ENCODE assay signal across 12 cellular contexts in genomic region chrX:71637848-71638247, GRCh38. TPM values are rescaled to one million over a fixed set of nuclear protein-coding genes. Genes with fewer than 3 reads are reported as not detected.
DNase-seq lines count a peak whose midpoint lies in the region; ATAC-seq and TF ChIP-seq lines count a peak whose summit lies in the region.
"Had no signal": no experiment of that assay in that cellular context is flagged by ENCODE, and none has a peak within 500 bp of the region (broad histone marks: within the 10 kb centered on the region; RNA-seq: fewer than 3 reads in every experiment).

No MANE protein-coding gene starts in this region.

- H3K9me3 ChIP-seq in Panc1 (ENCODE audit: control insufficient read depth, insufficient read depth, low read depth, low read length), result no peaks in the 10 kb centered on the region

- no peaks in the 10 kb centered on the region for H3K36me3 ChIP-seq in Panc1 (ENCODE audit: control insufficient read depth, insufficient read depth, low read length)

- no peak overlapping the region for H3K27ac ChIP-seq in Panc1 (ENCODE audit: low read length)
- H3K27ac ChIP-seq: parathyroid adenoma had no signal

- DNase-seq in AG09309 (ENCODE audit: low read depth) (peak; percentile 21), Panc1 (ENCODE audit: low read depth, low spot score) (no peak), foreskin melanocyte (peak; percentile 16), amygdala (lab: John Stamatoyannopoulos, UW) (no peak), retina (no peak)
- DNase-seq: activated naive CD4-positive, alpha-beta T cell treated with anti-CD3 and anti-CD28 coated beads, Interleukin-2, amount 50 U/mL, for 16 hours; T-cell had no signal

- POLR2A ChIA-PET in Panc1 (lab: Charles Lee), result no interaction called here

- no peaks in the 10 kb centered on the region for H3K27me3 ChIP-seq in Panc1 (ENCODE audit: control insufficient read depth, insufficient read depth, low read length)

- no peaks in the 10 kb centered on the region for H3K4me1 ChIP-seq in Panc1 (ENCODE audit: control insufficient read depth, insufficient read depth, low read length)
- H3K4me1 ChIP-seq: parathyroid adenoma had no signal

- H3K4me3 ChIP-seq in AG09309 (ENCODE audit: control insufficient read depth, low read depth, low read length), result no peak overlapping the region
- H3K4me3 ChIP-seq in Panc1 (ENCODE audit: low read depth in 2 of 2, low read length in 2 of 2), result no peak overlapping the region

- ATAC-seq in GM19351 (IDR thresholded peaks at IDR 0.05; ENCODE audit: unreplicated experiment) (peak; percentile 60), Panc1 (0 out of 2 replicates have a peak, but pooled peaks have one; percentile 17), HG03469 (IDR thresholded peaks at IDR 0.05; ENCODE audit: unreplicated experiment) (no peak), GM18907 (IDR thresholded peaks at IDR 0.05; ENCODE audit: unreplicated experiment) (no peak)

- intact Hi-C loops in Panc1 (cut with micrococcal nuclease; ENCODE audit: unreplicated experiment), result no loop called here

- CTCF ChIA-PET in Panc1 (lab: Charles Lee), result no interaction called here

- BruUV-seq in Panc1 (replicated peaks; lab: Mats Ljungman, UMichigan), result no TSS peak

- TF ChIP-seq CTCF in AG09309 (IDR thresholded peaks at IDR 0.05; ENCODE audit: control insufficient read depth, insufficient read depth, low read depth, low read length, missing control alignments) (no peak), Panc1 (IDR thresholded peaks at IDR 0.05) (no peak)

- in situ Hi-C loops in Panc1 (cut with HindIII; ENCODE audit: low pct_unique_long_range_greater_than_20kb, low sequenced_read_pairs), result no loop called here

RNA-seq across cellular contexts. Expression of gene CXCR3, which starts 19.5 kb away (rescaled TPM):
- not detected for total RNA-seq in Panc1 (2021; ENCODE audit: unreplicated experiment)
- not detected for polyA plus RNA-seq in Panc1 (2012; ENCODE audit: insufficient read length)
- total RNA-seq: H1 had no signal
- polyA plus RNA-seq: H1 had no signal

RNA-seq across cellular contexts. Expression of gene GCNA, which starts 59.6 kb away (rescaled TPM):
- total RNA-seq in Panc1 (2021; ENCODE audit: unreplicated experiment), result 4.0 TPM
- 3.0 TPM for polyA plus RNA-seq in Panc1 (2012; ENCODE audit: insufficient read length)

Comparison
In these comparisons a context has a peak if more than half of its experiments do, and no peak if none do; other contexts are left out.
1. DNase-seq: peak in AG09309 (single experiment) and foreskin melanocyte (single experiment); none in Panc1 (single experiment), amygdala (0 of 56) and retina (single experiment).
2. ATAC-seq: peak in GM19351 (single experiment) and Panc1 (single experiment); none in HG03469 (single experiment) and GM18907 (single experiment).